Comparison of ENCODE assay signal across 28 cellular contexts in genomic region chr14:90184571-90185266, GRCh38.
"Had no signal": no experiment of that assay in that cellular context is flagged by ENCODE, and none has a peak within 500 bp of the region (broad histone marks: within the 10 kb centered on the region; RNA-seq: fewer than 3 reads in every experiment).

No MANE protein-coding gene starts in this region.

- H3K27ac Mint-ChIP-seq: activated B cell treated with CpG ODN at 0.5 μM for 24 hours; activated CD4-positive, alpha-beta T cell treated with anti-CD3 and anti-CD28 coated beads, Interleukin-2, amount 10 ng/mL, durations not matched to agents 24 days and 14 days; activated CD8-positive, alpha-beta memory T cell treated with anti-CD3 and anti-CD28 coated beads, Interleukin-2, amount 10 ng/mL, durations not matched to agents 7 days and 5 days; activated naive CD4-positive, alpha-beta T cell treated with anti-CD3 and anti-CD28 coated beads, Interleukin-2, amount 50 U/mL, for 72 hours; activated naive CD8-positive, alpha-beta T cell treated with anti-CD3 and anti-CD28 coated beads, Interleukin-2, amount 50 U/mL, for 24 hours; activated T-cell treated with anti-CD3 and anti-CD28 coated beads, Interleukin-2, amount 50 U/mL, for 24 hours; activated T-helper 1 cell treated with anti-CD3 and anti-CD28 coated beads, Interleukin-12 subunit alpha, Interleukin-12 subunit beta, Interleukin-2, Interleukin-4 antibody, amounts not matched to agents 30 ng/mL and 10 ng/mL and 1 ng/mL, durations not matched to agents 14 hours and 24 hours and 36 hours; T-helper 1 cell treated with Interleukin-12 subunit alpha and Interleukin-12 subunit beta and Interleukin-4 antibody, amounts not matched to agents 30 μg/mL and 1 μg/mL, for 36 hours had no signal

- H3K4me1 Mint-ChIP-seq: activated B cell treated with CpG ODN at 0.5 μM for 24 hours; activated CD4-positive, alpha-beta T cell treated with anti-CD3 and anti-CD28 coated beads, Interleukin-2, amount 10 ng/mL, durations not matched to agents 24 days and 14 days; activated CD8-positive, alpha-beta memory T cell treated with anti-CD3 and anti-CD28 coated beads, Interleukin-2, amount 10 ng/mL, durations not matched to agents 7 days and 5 days; activated naive CD8-positive, alpha-beta T cell treated with anti-CD3 and anti-CD28 coated beads, Interleukin-2, amount 50 U/mL, for 24 hours; central memory CD8-positive, alpha-beta T cell had no signal

- H3K4me3 Mint-ChIP-seq: activated B cell treated with CpG ODN at 0.5 μM for 24 hours; activated CD4-positive, alpha-beta T cell treated with anti-CD3 and anti-CD28 coated beads, Interleukin-2, amount 10 ng/mL, durations not matched to agents 24 days and 14 days; activated CD8-positive, alpha-beta memory T cell treated with anti-CD3 and anti-CD28 coated beads, Interleukin-2, amount 10 ng/mL, durations not matched to agents 7 days and 5 days; activated naive CD8-positive, alpha-beta T cell treated with anti-CD3 and anti-CD28 coated beads, Interleukin-2, amount 50 U/mL, for 24 hours; activated T-cell treated with anti-CD3 and anti-CD28 coated beads, Interleukin-2, amount 50 U/mL, for 24 hours; activated T-helper 1 cell treated with anti-CD3 and anti-CD28 coated beads, Interleukin-12 subunit alpha, Interleukin-12 subunit beta, Interleukin-2, Interleukin-4 antibody, amounts not matched to agents 30 ng/mL and 10 ng/mL and 1 ng/mL, durations not matched to agents 14 hours and 24 hours and 36 hours; central memory CD8-positive, alpha-beta T cell; T-helper 1 cell treated with Interleukin-12 subunit alpha and Interleukin-12 subunit beta and Interleukin-4 antibody, amounts not matched to agents 30 μg/mL and 1 μg/mL, for 36 hours had no signal

- H3K4me3 ChIP-seq: ascending aorta, body of pancreas had no signal

- H3K36me3 Mint-ChIP-seq: activated CD8-positive, alpha-beta memory T cell treated with anti-CD3 and anti-CD28 coated beads, Interleukin-2, amount 10 ng/mL, durations not matched to agents 7 days and 5 days; activated naive CD4-positive, alpha-beta T cell treated with anti-CD3 and anti-CD28 coated beads, Interleukin-2, amount 50 U/mL, for 72 hours had no signal

- DNase-seq: activated B cell treated with CpG ODN at 0.5 μM for 24 hours; activated CD4-positive, alpha-beta T cell treated with anti-CD3 and anti-CD28 coated beads for 1 hour; activated CD4-positive, alpha-beta T cell treated with anti-CD3 and anti-CD28 coated beads, Interleukin-2, amount 10 ng/mL, durations not matched to agents 24 days and 14 days; activated CD4-positive, alpha-beta T cell treated with anti-CD3 and anti-CD28 coated beads, Interleukin-2, amount 50 U/mL, for 48 hours; activated CD8-positive, alpha-beta memory T cell treated with anti-CD3 and anti-CD28 coated beads, Interleukin-2, amount 10 ng/mL, durations not matched to agents 7 days and 5 days; activated effector memory CD4-positive, alpha-beta T cell treated with anti-CD3 and anti-CD28 coated beads, Interleukin-2, amount 50 U/mL, for 16 hours; activated naive CD4-positive, alpha-beta T cell treated with Interleukin-2 at 50 U/mL for 16 hours; activated naive CD8-positive, alpha-beta T cell treated with anti-CD3 and anti-CD28 coated beads, Interleukin-2, amount 50 U/mL, for 24 hours; activated T-cell treated with anti-CD3 and anti-CD28 coated beads, Interleukin-2, amount 50 U/mL, for 24 hours; amniotic stem cell; body of pancreas; MM.1S; NCI-H1105; NCI-H1436; NCI-H1694 treated with DMSO at 0.1 percent for 48 hours; NCI-H2029 treated with DMSO at 0.1 percent for 48 hours; NCI-H524 treated with DMSO at 0.1 percent for 48 hours; NCI-H748 treated with DMSO at 0.1 percent for 48 hours; OCI-M1; Right ventricle myocardium superior; RPMI8226 had no signal

- H3K36me3 ChIP-seq: ascending aorta had no signal

- H3K27me3 ChIP-seq: ascending aorta, body of pancreas had no signal

- H3K27ac ChIP-seq: ascending aorta, body of pancreas had no signal

- FAIRE-seq: bronchial epithelial cell had no signal

- H3K9me3 Mint-ChIP-seq: activated naive CD4-positive, alpha-beta T cell treated with anti-CD3 and anti-CD28 coated beads, Interleukin-2, amount 50 U/mL, for 72 hours; central memory CD8-positive, alpha-beta T cell had no signal

- H3K4me1 ChIP-seq: ascending aorta, body of pancreas had no signal

- H3K9me3 ChIP-seq: ascending aorta, body of pancreas had no signal

- ATAC-seq: activated CD8-positive, alpha-beta memory T cell treated with anti-CD3 and anti-CD28 coated beads, Interleukin-2, amount 10 ng/mL, durations not matched to agents 7 days and 5 days; activated naive CD4-positive, alpha-beta T cell treated with anti-CD3 and anti-CD28 coated beads, Interleukin-2, amount 50 U/mL, for 72 hours; activated naive CD8-positive, alpha-beta T cell treated with anti-CD3 and anti-CD28 coated beads, Interleukin-2, amount 50 U/mL, for 24 hours; body of pancreas; Panc1 had no signal
